ENCODE assay signal across 24 cellular contexts in the genomic region with DNA sequence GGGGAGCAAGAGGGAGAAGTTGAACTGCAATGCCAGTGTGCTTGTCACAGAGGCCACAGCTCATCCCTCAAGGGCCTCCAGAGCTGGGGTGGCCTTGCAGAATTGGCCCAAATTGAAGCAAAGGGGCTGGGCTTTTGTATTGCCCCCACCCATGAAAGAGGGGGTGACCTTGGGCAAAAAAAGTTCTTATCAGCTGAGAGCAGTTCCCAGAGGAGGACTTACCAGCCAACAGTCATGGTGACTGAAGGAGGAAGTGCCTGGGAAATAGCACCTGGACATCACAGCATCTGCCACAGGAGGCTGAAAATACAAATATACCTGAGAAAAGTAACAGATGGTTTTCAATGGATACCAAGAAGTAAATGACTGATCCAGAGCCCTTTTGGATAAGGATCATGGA.
DNase-seq lines count a peak whose midpoint lies in the region; ATAC-seq, FAIRE-seq and TF ChIP-seq lines count a peak whose summit lies in the region.
"Had no signal": no experiment of that assay in that cellular context is flagged by ENCODE, and none has a peak within 500 bp of the region (broad histone marks: within the 10 kb centered on the region; RNA-seq: fewer than 3 reads in every experiment).

No MANE protein-coding gene starts in this region.

- peaks cover 4% of the 10 kb centered on the region for H3K9me3 Mint-ChIP-seq in activated CD8-positive, alpha-beta memory T cell treated with anti-CD3 and anti-CD28 coated beads, Interleukin-2, amount 10 ng/mL, durations not matched to agents 7 days and 5 days (ENCODE audit: low read depth)
- H3K9me3 Mint-ChIP-seq: CD8-positive, alpha-beta T cell; T-cell had no signal

- H3K9me1 ChIP-seq in K562 (ENCODE audit: control insufficient read depth, insufficient read depth, low read length): no peaks in the 10 kb centered on the region

- H4K20me1 ChIP-seq in K562 (replicated peaks; ENCODE audit: control insufficient read depth, insufficient read depth, low read length): no peaks in the 10 kb centered on the region; the same call in 1 of the 2 replicates
- H4K20me1 ChIP-seq: BLaER1 treated with 17β-estradiol and CSF1 and Interleukin-3, amounts not matched to agents 10 nM and 100 nM had no signal

- H3K27ac ChIP-seq in C4-2B: peak overlapping the region; percentile 74
- H3K27ac ChIP-seq in K562 (ENCODE audit: extremely low read depth, low read depth, low read length): no peak overlapping the region
- H3K27ac ChIP-seq in neutrophil: peak overlapping the region; percentile 95
- H3K27ac ChIP-seq: A549; BLaER1 treated with 17β-estradiol and CSF1 and Interleukin-3, amounts not matched to agents 10 nM and 100 nM; HL-60; RWPE1 had no signal

- no peaks in the 10 kb centered on the region for H3K36me3 ChIP-seq in K562 (ENCODE audit: control insufficient read depth, insufficient read depth, low read length)
- no peaks in the 10 kb centered on the region for H3K36me3 ChIP-seq in neutrophil
- H3K36me3 ChIP-seq: BLaER1 treated with 17β-estradiol and CSF1 and Interleukin-3, amounts not matched to agents 10 nM and 100 nM had no signal

- no peak for TF ChIP-seq RAD21 in K562 (CRISPR knock-in tag; conservative IDR thresholded peaks at IDR 0.05 in 1 of 2, IDR thresholded peaks at IDR 0.05 in 1 of 2)

- no peak overlapping the region for H3K4me3 ChIP-seq in K562
- H3K4me3 ChIP-seq in neutrophil (ENCODE audit: low read depth in 1 of 2, low read length in 1 of 2): peak overlapping the region in 1 of 2 experiments; percentile 18
- H3K4me3 ChIP-seq: A549; BLaER1 treated with 17β-estradiol and CSF1 and Interleukin-3, amounts not matched to agents 10 nM and 100 nM had no signal

- H3K79me2 ChIP-seq in K562 (ENCODE audit: control insufficient read depth, insufficient read depth, low read length): no peaks in the 10 kb centered on the region

- H3K4me1 Mint-ChIP-seq in activated CD8-positive, alpha-beta memory T cell treated with anti-CD3 and anti-CD28 coated beads, Interleukin-2, amount 10 ng/mL, durations not matched to agents 7 days and 5 days: peaks cover 4% of the 10 kb centered on the region
- H3K4me1 Mint-ChIP-seq: T-cell had no signal

- H3K9me3 ChIP-seq in K562 (replicated peaks; ENCODE audit: control insufficient read depth, insufficient read depth, low read depth, low read length) (no peaks in the 10 kb centered on the region), neutrophil (no peaks in the 10 kb centered on the region)
- H3K9me3 ChIP-seq: A549, Caco-2 had no signal

- H2AFZ ChIP-seq in K562 (ENCODE audit: low read depth, low read length): no peak overlapping the region

- peaks cover 0 to 11% of the 10 kb centered on the region in 2 experiments; a peak in 2 of 5 replicates for H3K27me3 ChIP-seq in K562 (ENCODE audit: control insufficient read depth in 2 of 2, insufficient read depth in 2 of 2, low read length in 2 of 2)
- H3K27me3 ChIP-seq in neutrophil: no peaks in the 10 kb centered on the region
- H3K27me3 ChIP-seq: BLaER1 treated with 17β-estradiol and CSF1 and Interleukin-3, amounts not matched to agents 10 nM and 100 nM had no signal

- H3K9ac ChIP-seq in K562 (ENCODE audit: insufficient read depth in 1 of 2, low read depth in 2 of 2, low read length in 2 of 2): no peak overlapping the region
- H3K9ac ChIP-seq: BLaER1 treated with 17β-estradiol and CSF1 and Interleukin-3, amounts not matched to agents 10 nM and 100 nM had no signal

- no peak for TF ChIP-seq POLR2A in K562 (conservative IDR thresholded peaks at IDR 0.05)

- BruUV-seq in K562 (replicated peaks; lab: Mats Ljungman, UMichigan): no TSS peak

- H3K4me3 Mint-ChIP-seq in activated CD8-positive, alpha-beta memory T cell treated with anti-CD3 and anti-CD28 coated beads, Interleukin-2, amount 10 ng/mL, durations not matched to agents 7 days and 5 days: no peak overlapping the region
- H3K4me3 Mint-ChIP-seq: CD8-positive, alpha-beta T cell; T-cell had no signal

- POLR2A ChIA-PET in K562 (lab: Yijun Ruan, JAX): interaction anchor here (0.6 to 0.7 kb wide), 2 partner anchors 66 to 338 kb away, joined by 3 read pairs; no protein-coding TSS in a partner anchor

- no peaks in the 10 kb centered on the region for H3K27me3 Mint-ChIP-seq in activated CD8-positive, alpha-beta memory T cell treated with anti-CD3 and anti-CD28 coated beads, Interleukin-2, amount 10 ng/mL, durations not matched to agents 7 days and 5 days

- intact Hi-C loops in K562 (cut with micrococcal nuclease): no loop called here

- ATAC-seq in K562 (no peak), HG02571 (IDR thresholded peaks at IDR 0.05; ENCODE audit: unreplicated experiment) (no peak)
- no peak for ATAC-seq in activated CD8-positive, alpha-beta memory T cell treated with anti-CD3 and anti-CD28 coated beads, Interleukin-2, amount 10 ng/mL, durations not matched to agents 7 days and 5 days
- ATAC-seq: A549; CD8-positive, alpha-beta T cell; HCT116; HepG2; Panc1; T-cell had no signal

- TF ChIP-seq EP300 in K562 (IDR thresholded peaks at IDR 0.05; ENCODE audit: low read length): no peak

- TF ChIP-seq CTCF in C4-2B (conservative IDR thresholded peaks at IDR 0.05): no peak
- no peak for TF ChIP-seq CTCF in K562 (IDR thresholded peaks at IDR 0.05 in 2 of 3, conservative IDR thresholded peaks at IDR 0.05 in 1 of 3; ENCODE audit: insufficient read depth in 2 of 3, low read depth in 1 of 3, low read length in 3 of 3)
- no peak for TF ChIP-seq CTCF in neutrophil (IDR thresholded peaks at IDR 0.05)

- peak; percentile 56 for DNase-seq in DMS53 (lab: John Stamatoyannopoulos, UW)
- DNase-seq in K562 (ENCODE audit: extremely low read depth in 1 of 4, low spot score in 3 of 4): no peak
- no peak for DNase-seq in activated CD8-positive, alpha-beta memory T cell treated with anti-CD3 and anti-CD28 coated beads, Interleukin-2, amount 10 ng/mL, durations not matched to agents 7 days and 5 days
- no peak for DNase-seq in activated effector memory CD4-positive, alpha-beta T cell treated with Interleukin-2 at 50 U/mL for 16 hours
- DNase-seq: Caco-2; CD8-positive, alpha-beta T cell; DMS79 treated with DMSO at 0.1 percent for 48 hours; GOT3; Kasumi-1; NCI-H226; NCI-H510A; NCI-H774 had no signal

- no peak for FAIRE-seq in K562 (lab: Jason Lieb, UNC)
- FAIRE-seq: A549, GM12891, HepG2 had no signal

- CTCF ChIA-PET in K562 (lab: Yijun Ruan, JAX; ENCODE audit: low intra/inter-chr PET ratio): no interaction called here
- CTCF ChIA-PET in activated CD8-positive, alpha-beta memory T cell treated with anti-CD3 and anti-CD28 coated beads, Interleukin-2, amount 10 ng/mL, durations not matched to agents 7 days and 5 days (lab: Charles Lee): no interaction called here

- in situ Hi-C loops in K562 (cut with MboI): no loop called here

- H3K4me2 ChIP-seq in K562 (ENCODE audit: insufficient read depth, low read length): no peak overlapping the region
- H3K4me2 ChIP-seq: A549 had no signal

- H3K4me1 ChIP-seq in K562 (replicated peaks in 1 of 2; ENCODE audit: control insufficient read depth in 2 of 2, insufficient read depth in 2 of 2, low read length in 2 of 2): no peaks in the 10 kb centered on the region
- peaks cover 31 to 43% of the 10 kb centered on the region in 2 experiments for H3K4me1 ChIP-seq in neutrophil (ENCODE audit: control insufficient read depth in 1 of 2, insufficient read depth in 1 of 2, low read depth in 1 of 2, low read length in 1 of 2)
- H3K4me1 ChIP-seq: A549, Caco-2 had no signal

- H3K27ac Mint-ChIP-seq in activated CD8-positive, alpha-beta memory T cell treated with anti-CD3 and anti-CD28 coated beads, Interleukin-2, amount 10 ng/mL, durations not matched to agents 7 days and 5 days: no peak overlapping the region
- H3K27ac Mint-ChIP-seq: CD8-positive, alpha-beta T cell; T-cell had no signal

- no peaks in the 10 kb centered on the region for H3K36me3 Mint-ChIP-seq in activated CD8-positive, alpha-beta memory T cell treated with anti-CD3 and anti-CD28 coated beads, Interleukin-2, amount 10 ng/mL, durations not matched to agents 7 days and 5 days
- H3K36me3 Mint-ChIP-seq: CD8-positive, alpha-beta T cell; T-cell had no signal

TF ChIP-seq in K562, 482 proteins besides CTCF, POLR2A, EP300 and RAD21:
- TF ChIP-seq SPI1 (IDR thresholded peaks at IDR 0.05; ENCODE audit: borderline replicate concordance, low read depth, low read length) (0 out of 2 replicates have a peak, but pooled peaks have one; percentile 31), ZNF184 (CRISPR knock-in tag; IDR thresholded peaks at IDR 0.05) (no peak)
